In the genomic region with DNA sequence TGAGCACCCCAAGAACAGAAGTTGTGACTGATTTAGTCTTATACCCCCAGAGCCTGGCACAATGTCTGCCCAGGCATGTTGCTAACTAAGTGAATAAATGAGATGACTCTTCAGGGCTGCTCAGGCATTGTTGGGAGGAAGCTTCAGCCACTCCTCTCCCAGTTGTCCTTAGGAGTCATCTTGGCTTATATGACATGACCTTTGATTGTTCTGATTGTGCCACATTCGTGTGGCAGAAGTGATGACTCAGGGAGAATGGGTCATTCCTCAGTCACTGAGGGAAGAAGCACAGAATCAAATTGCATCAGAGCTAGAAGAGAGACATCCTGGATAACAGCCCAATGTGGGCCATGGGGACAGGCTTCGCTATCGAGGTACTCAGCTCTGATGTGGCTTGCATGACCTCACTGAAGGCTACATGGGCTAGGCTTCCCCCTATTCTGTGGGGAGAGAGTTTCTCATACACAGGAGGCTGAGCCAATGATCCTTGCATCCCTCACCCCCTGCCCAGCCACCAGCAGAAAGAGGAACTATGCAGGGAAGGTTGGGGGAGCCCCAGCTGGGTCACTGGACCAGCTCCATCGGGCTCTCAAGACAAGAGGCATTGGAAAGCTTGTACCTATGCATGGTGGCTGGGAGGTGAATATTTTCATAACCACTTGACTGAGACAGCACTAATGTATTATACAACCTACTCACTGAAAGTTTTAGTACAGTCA, we compare ENCODE assay signal across 27 cellular contexts. TPM values are rescaled to one million over a fixed set of nuclear protein-coding genes. Genes with fewer than 3 reads are reported as not detected.
DNase-seq lines count a peak whose midpoint lies in the region; ATAC-seq and TF ChIP-seq lines count a peak whose summit lies in the region.
"Had no signal": no experiment of that assay in that cellular context is flagged by ENCODE, and none has a peak within 500 bp of the region (broad histone marks: within the 10 kb centered on the region; RNA-seq: fewer than 3 reads in every experiment).

No MANE protein-coding gene starts in this region.

- H3K4me2 ChIP-seq in PC-3 (ENCODE audit: low read length) (peak overlapping the region; percentile 33), SK-N-SH (no peak overlapping the region)
- H3K4me2 ChIP-seq: BLaER1 had no signal

- H3K4me3 Mint-ChIP-seq in activated naive CD8-positive, alpha-beta T cell treated with anti-CD3 and anti-CD28 coated beads, Interleukin-2, amount 50 U/mL, for 24 hours = no peak overlapping the region
- H3K4me3 Mint-ChIP-seq in activated naive CD8-positive, alpha-beta T cell treated with anti-CD3 and anti-CD28 coated beads for 36 hours = no peak overlapping the region
- no peak overlapping the region for H3K4me3 Mint-ChIP-seq in stimulated activated effector memory CD8-positive, alpha-beta T cell treated with anti-CD3 and anti-CD28 coated beads, Interleukin-12 subunit alpha, Interleukin-12 subunit beta, amount 100 ng/mL, for 72 hours
- H3K4me3 Mint-ChIP-seq: activated naive CD4-positive, alpha-beta T cell treated with anti-CD3 and anti-CD28 coated beads, Interleukin-2, amount 50 U/mL, for 24 hours; H9; memory B cell; WTC11 had no signal

- peaks cover 5% of the 10 kb centered on the region for H3K27me3 ChIP-seq in PC-3 (ENCODE audit: low read length)
- H3K27me3 ChIP-seq in SK-N-SH (ENCODE audit: insufficient read depth) = peaks cover 36% of the 10 kb centered on the region

- H3F3A ChIP-seq in PC-3 (ENCODE audit: low read length, unreplicated experiment) = no peaks in the 10 kb centered on the region
- no peaks in the 10 kb centered on the region for H3F3A ChIP-seq in SK-N-SH (replicated peaks; ENCODE audit: insufficient read depth)

- no peak for TF ChIP-seq RAD21 in SK-N-SH (IDR thresholded peaks at IDR 0.05; ENCODE audit: low read length)

- H3K9me3 ChIP-seq in PC-3 (ENCODE audit: low read length) (no peaks in the 10 kb centered on the region), SK-N-SH (no peaks in the 10 kb centered on the region)

- BruUV-seq in PC-3 (replicated peaks; lab: Mats Ljungman, UMichigan) = no TSS peak

- H2AFZ ChIP-seq in PC-3 (ENCODE audit: low read length) = no peak overlapping the region
- H2AFZ ChIP-seq in SK-N-SH (ENCODE audit: low read depth) = no peak overlapping the region

- H3K4me1 Mint-ChIP-seq in activated naive CD8-positive, alpha-beta T cell treated with anti-CD3 and anti-CD28 coated beads, Interleukin-2, amount 50 U/mL, for 24 hours = peaks cover 17% of the 10 kb centered on the region
- peaks cover 21% of the 10 kb centered on the region for H3K4me1 Mint-ChIP-seq in activated naive CD8-positive, alpha-beta T cell treated with anti-CD3 and anti-CD28 coated beads for 36 hours
- H3K4me1 Mint-ChIP-seq in stimulated activated effector memory CD8-positive, alpha-beta T cell treated with anti-CD3 and anti-CD28 coated beads, Interleukin-12 subunit alpha, Interleukin-12 subunit beta, amount 100 ng/mL, for 72 hours = peaks cover 20% of the 10 kb centered on the region

- H3K36me3 Mint-ChIP-seq in activated naive CD8-positive, alpha-beta T cell treated with anti-CD3 and anti-CD28 coated beads, Interleukin-2, amount 50 U/mL, for 24 hours (ENCODE audit: low read depth) = no peaks in the 10 kb centered on the region
- H3K36me3 Mint-ChIP-seq in activated naive CD8-positive, alpha-beta T cell treated with anti-CD3 and anti-CD28 coated beads for 36 hours = no peaks in the 10 kb centered on the region
- peaks cover 10% of the 10 kb centered on the region for H3K36me3 Mint-ChIP-seq in stimulated activated effector memory CD8-positive, alpha-beta T cell treated with anti-CD3 and anti-CD28 coated beads, Interleukin-12 subunit alpha, Interleukin-12 subunit beta, amount 100 ng/mL, for 72 hours
- H3K36me3 Mint-ChIP-seq: activated naive CD4-positive, alpha-beta T cell treated with anti-CD3 and anti-CD28 coated beads, Interleukin-2, amount 50 U/mL, for 24 hours; memory B cell; WTC11 had no signal

- WGBS in SK-N-SH (ENCODE audit: low lambda C conversion rate) = 0% methylated on average over 4 of the region's 4 CpGs

- CTCF ChIA-PET in PC-3 (lab: Charles Lee) = no interaction called here
- CTCF ChIA-PET in SK-N-SH (lab: Yijun Ruan, JAX) = interaction anchor here (0.6 to 5.0 kb wide), 5 partner anchors 16 to 250 kb away, joined by 3 to 19 read pairs (median 4); partner anchors contain the start of gene HMX2

- peaks cover 23% of the 10 kb centered on the region for H3K4me1 ChIP-seq in PC-3 (ENCODE audit: insufficient read depth, low read length)
- H3K4me1 ChIP-seq in SK-N-SH (ENCODE audit: control insufficient read depth in 1 of 2, insufficient read depth in 2 of 2, low read depth in 1 of 2, low read length in 1 of 2) = peaks cover 0 to 4% of the 10 kb centered on the region in 2 experiments; a peak in 2 of 4 replicates

- H3K79me2 ChIP-seq in PC-3 (ENCODE audit: low read length) (no peaks in the 10 kb centered on the region), SK-N-SH (ENCODE audit: insufficient read depth) (no peaks in the 10 kb centered on the region)

- H3K9ac ChIP-seq in PC-3 (ENCODE audit: low read length) = no peak overlapping the region
- H3K9ac ChIP-seq in SK-N-SH = no peak overlapping the region
- H3K9ac ChIP-seq: BLaER1 had no signal

- no peak for TF ChIP-seq CTCF in PC-3 (conservative IDR thresholded peaks at IDR 0.05; ENCODE audit: low read depth, low read length)
- no peak for TF ChIP-seq CTCF in SK-N-SH (IDR thresholded peaks at IDR 0.05)

- no peaks in the 10 kb centered on the region for H3K36me3 ChIP-seq in PC-3 (ENCODE audit: low read depth, low read length)
- no peaks in the 10 kb centered on the region for H3K36me3 ChIP-seq in SK-N-SH (replicated peaks in 1 of 2; ENCODE audit: control insufficient read depth in 1 of 2, insufficient read depth in 2 of 2, low read length in 1 of 2)
- H3K36me3 ChIP-seq: BLaER1 had no signal

- intact Hi-C loops in PC-3 (cut with micrococcal nuclease) = no loop called here

- H3K27me3 Mint-ChIP-seq in activated naive CD8-positive, alpha-beta T cell treated with anti-CD3 and anti-CD28 coated beads, Interleukin-2, amount 50 U/mL, for 24 hours = peaks cover 79% of the 10 kb centered on the region
- peaks cover 65% of the 10 kb centered on the region for H3K27me3 Mint-ChIP-seq in activated naive CD8-positive, alpha-beta T cell treated with anti-CD3 and anti-CD28 coated beads for 36 hours

- peak; percentile 48 for ATAC-seq in activated naive CD8-positive, alpha-beta T cell treated with anti-CD3 and anti-CD28 coated beads, Interleukin-2, amount 50 U/mL, for 24 hours
- ATAC-seq in PC-3 = peak; percentile 24
- ATAC-seq in esophagus mucosa = peak; percentile 86
- peak; percentile 23 for ATAC-seq in stimulated activated effector memory CD8-positive, alpha-beta T cell treated with anti-CD3 and anti-CD28 coated beads, Interleukin-12 subunit alpha, Interleukin-12 subunit beta, amount 100 ng/mL, for 72 hours
- ATAC-seq: WTC11 had no signal

- H3K9me3 Mint-ChIP-seq in activated naive CD8-positive, alpha-beta T cell treated with anti-CD3 and anti-CD28 coated beads, Interleukin-2, amount 50 U/mL, for 24 hours = no peaks in the 10 kb centered on the region
- H3K9me3 Mint-ChIP-seq in activated naive CD8-positive, alpha-beta T cell treated with anti-CD3 and anti-CD28 coated beads for 36 hours = no peaks in the 10 kb centered on the region
- no peaks in the 10 kb centered on the region for H3K9me3 Mint-ChIP-seq in stimulated activated effector memory CD8-positive, alpha-beta T cell treated with anti-CD3 and anti-CD28 coated beads, Interleukin-12 subunit alpha, Interleukin-12 subunit beta, amount 100 ng/mL, for 72 hours
- H3K9me3 Mint-ChIP-seq: activated naive CD4-positive, alpha-beta T cell treated with anti-CD3 and anti-CD28 coated beads, Interleukin-2, amount 50 U/mL, for 24 hours had no signal

- H3K27ac ChIP-seq in PC-3 (ENCODE audit: low read length) (0 out of 2 replicates have a peak overlapping the region, but pooled peaks have one; percentile 12), SK-N-SH (ENCODE audit: low read depth in 2 of 2, low read length in 1 of 2) (no peak overlapping the region)
- H3K27ac ChIP-seq: BLaER1, RWPE1 had no signal

- POLR2A ChIA-PET in PC-3 (lab: Charles Lee; ENCODE audit: unreplicated experiment) = no interaction called here
- POLR2A ChIA-PET in SK-N-SH (lab: Yijun Ruan, JAX) = no interaction called here

- H3K9me2 ChIP-seq in PC-3 (replicated peaks; ENCODE audit: low read length) (no peaks in the 10 kb centered on the region), SK-N-SH (no peaks in the 10 kb centered on the region)

- H3K27ac Mint-ChIP-seq in activated naive CD8-positive, alpha-beta T cell treated with anti-CD3 and anti-CD28 coated beads, Interleukin-2, amount 50 U/mL, for 24 hours = no peak overlapping the region
- no peak overlapping the region for H3K27ac Mint-ChIP-seq in activated naive CD8-positive, alpha-beta T cell treated with anti-CD3 and anti-CD28 coated beads for 36 hours
- H3K27ac Mint-ChIP-seq in stimulated activated effector memory CD8-positive, alpha-beta T cell treated with anti-CD3 and anti-CD28 coated beads, Interleukin-12 subunit alpha, Interleukin-12 subunit beta, amount 100 ng/mL, for 72 hours = no peak overlapping the region
- H3K27ac Mint-ChIP-seq: activated naive CD4-positive, alpha-beta T cell treated with anti-CD3 and anti-CD28 coated beads, Interleukin-2, amount 50 U/mL, for 24 hours; H9; memory B cell; WTC11 had no signal

- no peaks in the 10 kb centered on the region for H4K20me1 ChIP-seq in PC-3 (ENCODE audit: low read length)
- H4K20me1 ChIP-seq in SK-N-SH (ENCODE audit: insufficient read depth) = no peaks in the 10 kb centered on the region

- H3K4me3 ChIP-seq in PC-3 (ENCODE audit: low read length) (no peak overlapping the region), SK-N-SH (ENCODE audit: low read depth in 2 of 2, low read length in 1 of 2) (no peak overlapping the region)
- H3K4me3 ChIP-seq: BLaER1 had no signal

- no peak for TF ChIP-seq EP300 in SK-N-SH (IDR thresholded peaks at IDR 0.05; ENCODE audit: borderline replicate concordance in 1 of 2, low read depth in 1 of 2, low read length in 1 of 2)

- no peak for DNase-seq in activated naive CD8-positive, alpha-beta T cell treated with anti-CD3 and anti-CD28 coated beads, Interleukin-2, amount 50 U/mL, for 24 hours
- DNase-seq in activated naive CD8-positive, alpha-beta T cell treated with anti-CD3 and anti-CD28 coated beads for 36 hours = no peak
- peak; percentile 76 for DNase-seq in PC-3
- DNase-seq in stimulated activated effector memory CD8-positive, alpha-beta T cell treated with anti-CD3 and anti-CD28 coated beads, Interleukin-12 subunit alpha, Interleukin-12 subunit beta, amount 100 ng/mL, for 72 hours (ENCODE audit: low spot score in 2 of 2) = no peak
- DNase-seq in DMS 273 treated with DMSO at 0.1 percent for 48 hours (lab: John Stamatoyannopoulos, UW) = no peak
- no peak for DNase-seq in SK-N-SH
- DNase-seq in SHP77 (lab: John Stamatoyannopoulos, UW) = no peak
- DNase-seq: activated CD4-positive, alpha-beta T cell treated with anti-CD3 and anti-CD28 coated beads, Interleukin-2, amount 50 U/mL, for 1 hour; aorta; caudate nucleus; DMS79 treated with DMSO at 0.1 percent for 48 hours; H9; NCI-H146; NCI-H2171 treated with DMSO at 0.1 percent for 48 hours; NCI-H524 treated with DMSO at 0.1 percent for 48 hours; NK-92 treated with Interleukin-12 subunit alpha and Interleukin-12 subunit beta, amount 100 ng/mL, for 24 hours; substantia nigra; T-helper 9 cell had no signal

RNA-seq across cellular contexts. Expression of gene HMX3, which starts 6.1 kb away (rescaled TPM):
- under 1 TPM; 0.19 to 0.24 TPM for total RNA-seq in activated naive CD8-positive, alpha-beta T cell treated with anti-CD3 and anti-CD28 coated beads for 36 hours
- total RNA-seq in PC-3 (2014; rRNA removed) (0.51 TPM in 1 of 2 replicates, not detected in the other), esophagus mucosa (not detected)
- not detected in 2 replicates for polyA plus RNA-seq in SK-N-SH (2012; rRNA removed)
- not detected in 2 replicates for polyA plus RNA-seq in SK-N-SH (2012; cell fraction: cytosol; rRNA removed)
- not detected in 2 replicates for polyA plus RNA-seq in SK-N-SH (2012; cell fraction: nucleus; rRNA removed)
- total RNA-seq: aorta, H9, pulmonary artery endothelial cell, skeletal muscle tissue, urinary bladder, WTC11 had no signal
- polyA plus RNA-seq: aorta, urinary bladder had no signal

RNA-seq across cellular contexts. Expression of gene HMX2, which starts 18.2 kb away (rescaled TPM):
- total RNA-seq in activated naive CD8-positive, alpha-beta T cell treated with anti-CD3 and anti-CD28 coated beads for 36 hours = under 1 TPM in 1 of 2 experiments, not detected in 1; 0.12 TPM
- total RNA-seq in PC-3 (2014; rRNA removed) (not detected in 2 replicates), esophagus mucosa (not detected)
- polyA plus RNA-seq in SK-N-SH (2012; rRNA removed) = not detected in 2 replicates
- not detected in 2 replicates for polyA plus RNA-seq in SK-N-SH (2012; cell fraction: cytosol; rRNA removed)
- polyA plus RNA-seq in SK-N-SH (2012; cell fraction: nucleus; rRNA removed) = not detected in 2 replicates
- total RNA-seq: aorta, pulmonary artery endothelial cell, skeletal muscle tissue, urinary bladder had no signal
- polyA plus RNA-seq: aorta, urinary bladder had no signal

RNA-seq across cellular contexts. Expression of gene BUB3, which starts 24.5 kb away (rescaled TPM):
- total RNA-seq in activated naive CD8-positive, alpha-beta T cell treated with anti-CD3 and anti-CD28 coated beads for 36 hours = 100 to 1,000 TPM; 257 to 258 TPM
- total RNA-seq in PC-3 (2014; rRNA removed) = 271 and 291 TPM in 2 replicates
- 65.2 TPM for total RNA-seq in esophagus mucosa
- polyA plus RNA-seq in SK-N-SH (2012; rRNA removed) = 202 and 209 TPM in 2 replicates
- polyA plus RNA-seq in SK-N-SH (2012; cell fraction: cytosol; rRNA removed) = 122 and 171 TPM in 2 replicates
- polyA plus RNA-seq in SK-N-SH (2012; cell fraction: nucleus; rRNA removed) = 193 and 249 TPM in 2 replicates

Comparison
In these comparisons a context has a peak if more than half of its experiments do, and no peak if none do; other contexts are left out.
1. ATAC-seq: peak in every context shown above with its lines; median percentile 86 in esophagus mucosa; 48 in activated naive CD8-positive, alpha-beta T cell treated with anti-CD3 and anti-CD28 coated beads, Interleukin-2, amount 50 U/mL, for 24 hours; 24 in PC-3; 23 in stimulated activated effector memory CD8-positive, alpha-beta T cell treated with anti-CD3 and anti-CD28 coated beads, Interleukin-12 subunit alpha, Interleukin-12 subunit beta, amount 100 ng/mL, for 72 hours.